Comparison of ENCODE assay signal across 13 cellular contexts in genomic region chr10:35470967-35471366, GRCh38.
"Had no signal": no experiment of that assay in that cellular context is flagged by ENCODE, and none has a peak within 500 bp of the region (broad histone marks: within the 10 kb centered on the region; RNA-seq: fewer than 3 reads in every experiment).

No MANE protein-coding gene starts in this region.

- ATAC-seq: effector memory CD8-positive, alpha-beta T cell; lower lobe of right lung; natural killer cell treated with Interleukin-12 subunit alpha and Interleukin-12 subunit beta and Interleukin-15 and Interleukin-18, amount 100 ng/mL, for 72 hours; stimulated activated effector memory CD8-positive, alpha-beta T cell treated with anti-CD3 and anti-CD28 coated beads, Interleukin-12 subunit alpha, Interleukin-12 subunit beta, amount 100 ng/mL, for 72 hours had no signal

- H3K27ac Mint-ChIP-seq: activated naive CD8-positive, alpha-beta T cell treated with anti-CD3 and anti-CD28 coated beads, Interleukin-2, amount 10 ng/mL, durations not matched to agents 7 days and 5 days; effector memory CD8-positive, alpha-beta T cell had no signal

- DNase-seq: activated gamma-delta T cell; activated naive CD8-positive, alpha-beta T cell treated with anti-CD3 and anti-CD28 coated beads, Interleukin-2, amount 10 ng/mL, durations not matched to agents 7 days and 5 days; aorta; cortex of kidney; effector memory CD8-positive, alpha-beta T cell; lower lobe of right lung; ovary; SIG-M5; T-helper 2 cell had no signal

- H3K27me3 ChIP-seq: ovary had no signal

- H3K27ac ChIP-seq: lower lobe of right lung, ovary, skin epidermis had no signal

- H3K4me3 Mint-ChIP-seq: activated naive CD8-positive, alpha-beta T cell treated with anti-CD3 and anti-CD28 coated beads, Interleukin-2, amount 10 ng/mL, durations not matched to agents 7 days and 5 days; effector memory CD8-positive, alpha-beta T cell; natural killer cell treated with Interleukin-12 subunit alpha and Interleukin-12 subunit beta and Interleukin-15 and Interleukin-18, amount 100 ng/mL, for 72 hours; stimulated activated effector memory CD8-positive, alpha-beta T cell treated with anti-CD3 and anti-CD28 coated beads, Interleukin-12 subunit alpha, Interleukin-12 subunit beta, amount 100 ng/mL, for 72 hours had no signal

- H3K36me3 Mint-ChIP-seq: natural killer cell treated with Interleukin-12 subunit alpha and Interleukin-12 subunit beta and Interleukin-15 and Interleukin-18, amount 100 ng/mL, for 72 hours; stimulated activated effector memory CD8-positive, alpha-beta T cell treated with anti-CD3 and anti-CD28 coated beads, Interleukin-12 subunit alpha, Interleukin-12 subunit beta, amount 100 ng/mL, for 72 hours had no signal

- H3K27me3 Mint-ChIP-seq: activated naive CD8-positive, alpha-beta T cell treated with anti-CD3 and anti-CD28 coated beads, Interleukin-2, amount 10 ng/mL, durations not matched to agents 7 days and 5 days; effector memory CD8-positive, alpha-beta T cell; natural killer cell treated with Interleukin-12 subunit alpha and Interleukin-12 subunit beta and Interleukin-15 and Interleukin-18, amount 100 ng/mL, for 72 hours; type B pancreatic cell had no signal

- H3K36me3 ChIP-seq: lower lobe of right lung, ovary had no signal

- H3K9me3 Mint-ChIP-seq: activated naive CD8-positive, alpha-beta T cell treated with anti-CD3 and anti-CD28 coated beads, Interleukin-2, amount 10 ng/mL, durations not matched to agents 7 days and 5 days; effector memory CD8-positive, alpha-beta T cell; natural killer cell treated with Interleukin-12 subunit alpha and Interleukin-12 subunit beta and Interleukin-15 and Interleukin-18, amount 100 ng/mL, for 72 hours; stimulated activated effector memory CD8-positive, alpha-beta T cell treated with anti-CD3 and anti-CD28 coated beads, Interleukin-12 subunit alpha, Interleukin-12 subunit beta, amount 100 ng/mL, for 72 hours had no signal

- H3K9me3 ChIP-seq: lower lobe of right lung, ovary had no signal

- H3K4me3 ChIP-seq: lower lobe of right lung, ovary, skin epidermis had no signal
